13 cellular contexts compared by ENCODE assay signal in the genomic region with DNA sequence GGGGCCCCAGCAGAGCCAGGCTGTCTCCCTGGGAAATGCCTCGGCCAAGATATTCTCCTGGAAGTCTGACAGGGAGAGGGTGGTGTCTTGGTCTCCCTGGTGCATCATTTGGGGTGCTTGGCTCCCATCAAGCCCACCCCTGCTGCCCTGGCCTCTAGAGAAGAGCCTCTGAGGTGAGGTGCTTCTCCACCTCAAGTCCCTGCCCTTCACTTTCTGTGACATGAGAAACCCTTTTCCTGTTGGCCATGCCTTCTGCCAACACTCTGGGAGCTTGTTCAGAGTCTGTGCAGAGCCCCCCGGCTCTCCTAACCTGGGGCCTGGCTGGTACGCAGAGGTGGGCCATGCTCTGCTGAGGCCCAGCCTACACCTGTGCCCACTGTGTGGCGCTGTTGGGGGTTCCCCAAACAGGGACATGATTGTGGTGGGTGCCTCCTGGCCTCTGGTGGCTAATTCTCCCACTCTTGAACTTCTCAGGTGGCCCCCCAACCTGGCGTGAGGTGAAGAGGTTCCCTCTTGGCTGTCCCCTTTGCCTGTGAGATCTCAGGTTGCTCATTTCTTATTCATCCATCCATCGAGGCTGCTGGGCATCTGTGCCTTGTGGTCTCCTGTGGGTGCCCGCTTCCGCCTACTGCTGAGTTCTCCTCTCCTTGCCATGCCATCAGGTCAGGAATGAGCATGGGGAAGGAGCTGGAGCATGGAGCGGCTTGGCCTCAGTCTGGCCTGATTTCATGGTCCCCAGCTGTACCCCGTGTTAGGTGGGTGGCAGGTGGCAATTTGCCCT. TPM values are rescaled to one million over a fixed set of nuclear protein-coding genes. Genes with fewer than 3 reads are reported as not detected.
A peak's percentile ranks its signal among the peaks of the same experiment; 100 is the strongest.
DNase-seq lines count a peak whose midpoint lies in the region; ATAC-seq and TF ChIP-seq lines count a peak whose summit lies in the region.
"Had no signal": no experiment of that assay in that cellular context is flagged by ENCODE, and none has a peak within 500 bp of the region (broad histone marks: within the 10 kb centered on the region; RNA-seq: fewer than 3 reads in every experiment).

No MANE protein-coding gene starts in this region.

- no peak overlapping the region for H3K27ac Mint-ChIP-seq in osteocyte (ENCODE audit: unreplicated experiment)

- no peaks in the 10 kb centered on the region for H3K27me3 Mint-ChIP-seq in osteocyte (ENCODE audit: unreplicated experiment)

- no peak overlapping the region for H2AFZ ChIP-seq in OCI-LY7 (ENCODE audit: low read length)

- H3K4me1 ChIP-seq in left ventricle myocardium inferior, result peaks cover 14% of the 10 kb centered on the region
- no peaks in the 10 kb centered on the region for H3K4me1 ChIP-seq in OCI-LY7 (ENCODE audit: insufficient read depth, low read length, poor library complexity, severe bottlenecking)
- H3K4me1 ChIP-seq in skeletal muscle satellite cell (ENCODE audit: control insufficient read depth, insufficient read depth, low read length), result peaks cover 25% of the 10 kb centered on the region
- H3K4me1 ChIP-seq in tibial artery, result no peaks in the 10 kb centered on the region

- intact Hi-C loops in left ventricle myocardium inferior (cut with micrococcal nuclease) (no loop called here), left cardiac atrium (cut with DNase I) (no loop called here), OCI-LY7 (cut with micrococcal nuclease; ENCODE audit: unreplicated experiment) (no loop called here), tibial artery (cut with DNase I; ENCODE audit: low total_unique reads) (no loop called here)

- H3K4me3 ChIP-seq in left ventricle myocardium inferior (no peak overlapping the region), OCI-LY7 (ENCODE audit: low read depth, low read length, poor library complexity, severe bottlenecking) (no peak overlapping the region), skeletal muscle satellite cell (ENCODE audit: low read length) (no peak overlapping the region), tibial artery (no peak overlapping the region)
- H3K4me3 ChIP-seq: heart right ventricle, SK-N-MC had no signal

- no peaks in the 10 kb centered on the region for H3K27me3 ChIP-seq in left ventricle myocardium inferior (ENCODE audit: low read depth)
- no peaks in the 10 kb centered on the region for H3K27me3 ChIP-seq in skeletal muscle satellite cell (ENCODE audit: control insufficient read depth, insufficient read depth, low read length)
- H3K27me3 ChIP-seq in tibial artery, result no peaks in the 10 kb centered on the region
- H3K27me3 ChIP-seq: heart right ventricle had no signal

- TF ChIP-seq CTCF in left ventricle myocardium inferior (IDR thresholded peaks at IDR 0.05; ENCODE audit: borderline replicate concordance) (peak; percentile 2), OCI-LY7 (conservative IDR thresholded peaks at IDR 0.05; ENCODE audit: low read length) (peak; percentile 67), tibial artery (IDR thresholded peaks at IDR 0.05) (no peak), osteocyte (IDR thresholded peaks at IDR 0.05) (no peak)

- peaks cover 18% of the 10 kb centered on the region for H3K36me3 Mint-ChIP-seq in osteocyte (ENCODE audit: unreplicated experiment)

- CTCF ChIA-PET in OCI-LY7 (lab: Charles Lee; ENCODE audit: unreplicated experiment), result no interaction called here

- POLR2A ChIA-PET in OCI-LY7 (lab: Charles Lee), result no interaction called here

- no peak overlapping the region for H3K4me3 Mint-ChIP-seq in osteocyte (ENCODE audit: unreplicated experiment)

- H3K4me2 ChIP-seq in OCI-LY7 (ENCODE audit: low read length), result no peak overlapping the region
- peak overlapping the region; percentile 13 for H3K4me2 ChIP-seq in skeletal muscle satellite cell (ENCODE audit: low read length)

- no peaks in the 10 kb centered on the region for H4K20me1 ChIP-seq in OCI-LY7 (ENCODE audit: insufficient read depth, low read length)

- H3K27ac ChIP-seq in left ventricle myocardium inferior (replicated peaks) (peak overlapping the region; percentile 60), OCI-LY7 (ENCODE audit: low read depth, low read length, poor library complexity, severe bottlenecking) (no peak overlapping the region), tibial artery (no peak overlapping the region)
- H3K27ac ChIP-seq: SK-N-MC, VCaP had no signal

- H3K9me2 ChIP-seq in OCI-LY7 (ENCODE audit: insufficient read depth, low read length), result no peaks in the 10 kb centered on the region

- BruUV-seq in OCI-LY7 (replicated peaks; lab: Mats Ljungman, UMichigan), result no TSS peak

- peaks cover 73% of the 10 kb centered on the region for H3K36me3 ChIP-seq in left ventricle myocardium inferior
- peaks cover 9% of the 10 kb centered on the region; the same call in 1 of the 2 replicates for H3K36me3 ChIP-seq in OCI-LY7 (ENCODE audit: insufficient read depth, low read length)
- H3K36me3 ChIP-seq in skeletal muscle satellite cell (ENCODE audit: insufficient read depth, low read length), result peaks cover 54% of the 10 kb centered on the region
- H3K36me3 ChIP-seq in tibial artery, result peaks cover 40 to 94% (median 69%) of the 10 kb centered on the region in 3 donors

- no peaks in the 10 kb centered on the region for H3K4me1 Mint-ChIP-seq in osteocyte (ENCODE audit: unreplicated experiment)

- ATAC-seq in left cardiac atrium, result no peak
- ATAC-seq: left colon had no signal

- no peaks in the 10 kb centered on the region for H3K9me3 Mint-ChIP-seq in osteocyte (ENCODE audit: unreplicated experiment)

- DNase-seq in left ventricle myocardium inferior, result no peak
- DNase-seq in left cardiac atrium, result no peak
- DNase-seq in OCI-LY7 (ENCODE audit: low spot score), result no peak
- no peak for DNase-seq in tibial artery
- DNase-seq in osteocyte (ENCODE audit: extremely low spot score, unreplicated experiment), result no peak
- DNase-seq: AML-193; left colon; NCI-H2171; stimulated activated CD4-positive, alpha-beta T cell treated with anti-CD3 and anti-CD28 coated beads, Interleukin-1b, Interleukin-23, amount 100 ng/mL, for 48 hours had no signal

- no peaks in the 10 kb centered on the region for H3K9me3 ChIP-seq in left ventricle myocardium inferior (replicated peaks)
- no peaks in the 10 kb centered on the region for H3K9me3 ChIP-seq in OCI-LY7 (ENCODE audit: low read length)
- no peaks in the 10 kb centered on the region for H3K9me3 ChIP-seq in skeletal muscle satellite cell (replicated peaks; ENCODE audit: low read length)
- H3K9me3 ChIP-seq in tibial artery, result no peaks in the 10 kb centered on the region
- H3K9me3 ChIP-seq: heart right ventricle had no signal

- H3K9ac ChIP-seq in skeletal muscle satellite cell (ENCODE audit: low read depth, low read length), result no peak overlapping the region

- H3K79me2 ChIP-seq in OCI-LY7 (ENCODE audit: insufficient read depth, low read depth, low read length), result no peaks in the 10 kb centered on the region

RNA-seq across cellular contexts. Expression of gene DGCR8, which starts 19.2 kb away (rescaled TPM):
- total RNA-seq in left ventricle myocardium inferior (16.8 TPM), left cardiac atrium (10 to 100 TPM; 13.3 to 19.9 TPM), OCI-LY7 (2022) (68.2 and 75.6 TPM in 2 replicates), osteocyte (44.0 and 45.1 TPM in 2 replicates)
- total RNA-seq in OCI-LY7 (2014; rRNA removed; shearing (Covaris generic)), result 49.5 and 53.4 TPM in 2 replicates
- 22.3 and 23.6 TPM in 2 replicates for total RNA-seq in skeletal muscle satellite cell (2012; rRNA removed)

RNA-seq across cellular contexts. Expression of gene TANGO2, which starts 40.0 kb away (rescaled TPM):
- 71.7 TPM for total RNA-seq in left ventricle myocardium inferior
- 10 to 100 TPM; 55.0 to 80.0 TPM for total RNA-seq in left cardiac atrium
- total RNA-seq in OCI-LY7 (2014; rRNA removed; shearing (Covaris generic)), result 12.3 and 18.3 TPM in 2 replicates
- total RNA-seq in OCI-LY7 (2022), result 23.3 and 25.0 TPM in 2 replicates
- 43.0 and 50.2 TPM in 2 replicates for total RNA-seq in skeletal muscle satellite cell (2012; rRNA removed)
- total RNA-seq in osteocyte, result 24.9 and 28.1 TPM in 2 replicates

RNA-seq across cellular contexts. Expression of gene ARVCF, which starts 44.3 kb away (rescaled TPM):
- total RNA-seq in left ventricle myocardium inferior (25.4 TPM), left cardiac atrium (10 to 100 TPM; 12.5 to 13.4 TPM), OCI-LY7 (2022) (3.8 and 3.9 TPM in 2 replicates), osteocyte (26.5 and 29.3 TPM in 2 replicates)
- 1.8 and 2.9 TPM in 2 replicates for total RNA-seq in OCI-LY7 (2014; rRNA removed; shearing (Covaris generic))
- total RNA-seq in skeletal muscle satellite cell (2012; rRNA removed), result 2.8 and 6.6 TPM in 2 replicates

RNA-seq across cellular contexts. Expression of gene RANBP1, which starts 55.0 kb away (rescaled TPM):
- total RNA-seq in left ventricle myocardium inferior (39.6 TPM), left cardiac atrium (10 to 100 TPM; 38.3 to 50.4 TPM), OCI-LY7 (2022) (398 and 406 TPM in 2 replicates), osteocyte (97.0 and 104 TPM in 2 replicates)
- total RNA-seq in OCI-LY7 (2014; rRNA removed; shearing (Covaris generic)), result 570 and 652 TPM in 2 replicates
- 325 and 449 TPM in 2 replicates for total RNA-seq in skeletal muscle satellite cell (2012; rRNA removed)

RNA-seq across cellular contexts. Expression of gene TRMT2A, which starts 56.1 kb away (rescaled TPM):
- total RNA-seq in left ventricle myocardium inferior, result 27.8 TPM
- 10 to 100 TPM; 26.7 to 29.3 TPM for total RNA-seq in left cardiac atrium
- total RNA-seq in OCI-LY7 (2014; rRNA removed; shearing (Covaris generic)), result 118 and 126 TPM in 2 replicates
- 97.5 and 104 TPM in 2 replicates for total RNA-seq in OCI-LY7 (2022)
- 34.2 and 43.9 TPM in 2 replicates for total RNA-seq in skeletal muscle satellite cell (2012; rRNA removed)
- total RNA-seq in osteocyte, result 60.8 and 62.9 TPM in 2 replicates

Comparison
In these comparisons a context has a peak if more than half of its experiments do, and no peak if none do; other contexts are left out.
1. CTCF ChIP-seq: peak in left ventricle myocardium inferior (single experiment) and OCI-LY7 (single experiment); none in tibial artery (0 of 2) and osteocyte (single experiment).